In genomic region chr16:86344881-86345280, GRCh38 we compare ENCODE assay signal across 17 cellular contexts.
DNase-seq lines count a peak whose midpoint lies in the region; ATAC-seq and TF ChIP-seq lines count a peak whose summit lies in the region.
"Had no signal": no experiment of that assay in that cellular context is flagged by ENCODE, and none has a peak within 500 bp of the region (broad histone marks: within the 10 kb centered on the region; RNA-seq: fewer than 3 reads in every experiment).

No MANE protein-coding gene starts in this region.

- TF ChIP-seq EP300 in stomach (IDR thresholded peaks at IDR 0.05): no peak

- no peaks in the 10 kb centered on the region for H4K20me1 ChIP-seq in GM23338 (replicated peaks; ENCODE audit: insufficient read depth)

- H3K27ac ChIP-seq in GM23338 (ENCODE audit: low read depth) (no peak overlapping the region), esophagus squamous epithelium (peak overlapping the region; percentile 18 to 91 (median 88)), muscle layer of colon (ENCODE audit: low read depth, low read length) (peak overlapping the region; percentile 95), stomach (peak overlapping the region in 4 of 5 donors; percentile 83 to 92 (median 88))
- H3K27ac ChIP-seq: 22Rv1 had no signal

- no peaks in the 10 kb centered on the region for H3K27me3 ChIP-seq in GM23338 (ENCODE audit: insufficient read depth)
- peaks cover 0 to 68% (median 2%) of the 10 kb centered on the region in 4 donors for H3K27me3 ChIP-seq in esophagus squamous epithelium
- H3K27me3 ChIP-seq in muscle layer of colon (ENCODE audit: control insufficient read depth in 1 of 2, insufficient read depth in 2 of 2, low read length in 2 of 2): no peaks in the 10 kb centered on the region
- H3K27me3 ChIP-seq in stomach: peaks cover 0 to 51% (median 2%) of the 10 kb centered on the region in 3 donors

- peak overlapping the region; percentile 58 for H3K9ac ChIP-seq in muscle layer of colon (ENCODE audit: low read length)

- H3K9me2 ChIP-seq in GM23338 (ENCODE audit: insufficient read depth): no peaks in the 10 kb centered on the region

- peaks cover 24% of the 10 kb centered on the region for H3K27me3 Mint-ChIP-seq in GM23338 (ENCODE audit: insufficient read depth, low read depth, poor library complexity)

- no peaks in the 10 kb centered on the region for H3K36me3 Mint-ChIP-seq in GM23338 (ENCODE audit: low read depth)
- H3K36me3 Mint-ChIP-seq: CD14-positive monocyte; CD8-positive, alpha-beta T cell had no signal

- 60 to 70% methylated on average over 5 of the region's 5 CpGs for WGBS in esophagus squamous epithelium, 2 donors
- WGBS in stomach, 5 donors: 50 to 74% (median 58%) methylated on average over 5 of the region's 5 CpGs

- intact Hi-C loops in esophagus squamous epithelium (cut with DNase I): loop anchor here (5.0 kb wide), 1 partner anchor 162 kb away; no protein-coding TSS in a partner anchor
- intact Hi-C loops in stomach (cut with DNase I; ENCODE audit: low total_unique reads): loop anchor here (10.0 kb wide), 1 partner anchor 160 kb away; no protein-coding TSS in a partner anchor

- no peak for DNase-seq in GM23338 (ENCODE audit: low spot score)
- no peak for DNase-seq in esophagus squamous epithelium (lab: John Stamatoyannopoulos, UW)
- no peak for DNase-seq in stomach
- no peak for DNase-seq in kidney glomerular epithelial cell (lab: John Stamatoyannopoulos, UW)
- no peak for DNase-seq in activated naive CD4-positive, alpha-beta T cell treated with anti-CD3 and anti-CD28 coated beads, Interleukin-2, amount 50 U/mL, for 16 hours
- no peak for DNase-seq in activated T-cell treated with anti-CD3 and anti-CD28 coated beads, Interleukin-2, amount 50 U/mL, for 1 hour
- no peak for DNase-seq in NCI-H446 treated with DMSO at 0.1 percent for 48 hours (lab: John Stamatoyannopoulos, UW)
- DNase-seq: CD8-positive, alpha-beta T cell; COR-L47; DMS153; DND-41; GDM1; GOT3 had no signal

- no peak for ATAC-seq in GM23338
- ATAC-seq: CD8-positive, alpha-beta T cell had no signal

- H3K9me3 ChIP-seq in esophagus squamous epithelium: no peaks in the 10 kb centered on the region
- H3K9me3 ChIP-seq in muscle layer of colon (ENCODE audit: low read length): no peaks in the 10 kb centered on the region
- no peaks in the 10 kb centered on the region for H3K9me3 ChIP-seq in stomach
- H3K9me3 ChIP-seq: HAP-1 had no signal

- no peaks in the 10 kb centered on the region for H3K36me3 ChIP-seq in GM23338 (ENCODE audit: insufficient read depth)
- no peaks in the 10 kb centered on the region for H3K36me3 ChIP-seq in esophagus squamous epithelium
- no peaks in the 10 kb centered on the region for H3K36me3 ChIP-seq in muscle layer of colon (ENCODE audit: insufficient read depth, low read length)
- no peaks in the 10 kb centered on the region for H3K36me3 ChIP-seq in stomach
- H3K36me3 ChIP-seq: HAP-1 had no signal

- TF ChIP-seq POLR2A in esophagus squamous epithelium (IDR thresholded peaks at IDR 0.05) (no peak), stomach (IDR thresholded peaks at IDR 0.05) (no peak)

- H3K4me3 ChIP-seq in GM23338 (no peak overlapping the region), esophagus squamous epithelium (no peak overlapping the region), muscle layer of colon (ENCODE audit: low read depth in 1 of 2, low read length in 2 of 2) (no peak overlapping the region), stomach (no peak overlapping the region)
- H3K4me3 ChIP-seq: HAP-1 had no signal

- H2AFZ ChIP-seq in GM23338: no peak overlapping the region

- peak overlapping the region; percentile 40; the same call in 1 of the 2 replicates for H3K4me2 ChIP-seq in GM23338

- 0 out of 2 replicates have a peak, but pooled peaks cover 2% of the 10 kb centered on the region for H3F3A ChIP-seq in GM23338 (replicated peaks; ENCODE audit: low read depth)

- H3K27ac Mint-ChIP-seq in GM23338: no peak overlapping the region
- H3K27ac Mint-ChIP-seq: CD14-positive monocyte; CD8-positive, alpha-beta T cell had no signal

- H3K4me1 Mint-ChIP-seq in GM23338: peaks cover 46% of the 10 kb centered on the region
- H3K4me1 Mint-ChIP-seq: CD14-positive monocyte had no signal

- H3K79me2 ChIP-seq in GM23338 (replicated peaks; ENCODE audit: insufficient read depth): no peaks in the 10 kb centered on the region

- TF ChIP-seq CTCF in GM23338 (conservative IDR thresholded peaks at IDR 0.05; ENCODE audit: low read depth in 2 of 2) (no peak), esophagus squamous epithelium (IDR thresholded peaks at IDR 0.05) (no peak), stomach (IDR thresholded peaks at IDR 0.05) (no peak)

- H3K4me1 ChIP-seq in GM23338 (ENCODE audit: insufficient read depth) (peaks cover 20% of the 10 kb centered on the region), esophagus squamous epithelium (peaks cover 4 to 23% (median 13%) of the 10 kb centered on the region in 3 donors), muscle layer of colon (ENCODE audit: insufficient read depth, low read length) (peaks cover 43% of the 10 kb centered on the region), stomach (peaks cover 9 to 27% (median 20%) of the 10 kb centered on the region in 4 donors)
- H3K4me1 ChIP-seq: HAP-1 had no signal

- no peak overlapping the region for H3K4me3 Mint-ChIP-seq in GM23338
- H3K4me3 Mint-ChIP-seq: CD14-positive monocyte; CD8-positive, alpha-beta T cell had no signal

- no peaks in the 10 kb centered on the region; the same call in 2 of the 3 replicates for H3K9me3 Mint-ChIP-seq in GM23338
- H3K9me3 Mint-ChIP-seq: CD8-positive, alpha-beta T cell had no signal

TF ChIP-seq in GM23338, 12 proteins besides CTCF, POLR2A, EP300 and RAD21:
- no peak for TF ChIP-seq STAT1 (IDR thresholded peaks at IDR 0.05; ENCODE audit: unreplicated experiment)
- no peak for TF ChIP-seq JUNB (IDR thresholded peaks at IDR 0.05; ENCODE audit: unreplicated experiment)
- TF ChIP-seq EZH2phosphoT487 (IDR thresholded peaks at IDR 0.05; ENCODE audit: unreplicated experiment): no peak
TF ChIP-seq in GM23338: peak in this region for 0.
